In genomic region chr5:68251386-68251785, GRCh38 we compare ENCODE assay signal across 8 cellular contexts. TPM values are rescaled to one million over a fixed set of nuclear protein-coding genes. Genes with fewer than 3 reads are reported as not detected.
A peak's percentile ranks its signal among the peaks of the same experiment; 100 is the strongest.
DNase-seq lines count a peak whose midpoint lies in the region; ATAC-seq and TF ChIP-seq lines count a peak whose summit lies in the region.

No MANE protein-coding gene starts in this region.

- no peak overlapping the region for H3K4ac ChIP-seq in H9 (ENCODE audit: low read depth, low read length)

- H3K4me3 Mint-ChIP-seq in activated CD4-positive, alpha-beta memory T cell treated with anti-CD3 and anti-CD28 coated beads for 36 hours: no peak overlapping the region
- H3K4me3 Mint-ChIP-seq in H9: no peak overlapping the region

- H3K4me1 ChIP-seq in DND-41 (ENCODE audit: insufficient read depth, low read length): peaks cover 85% of the 10 kb centered on the region
- H3K4me1 ChIP-seq in esophagus squamous epithelium: peaks cover 37 to 99% (median 38%) of the 10 kb centered on the region in 3 donors
- peaks cover 11% of the 10 kb centered on the region; the same call in 1 of the 2 replicates for H3K4me1 ChIP-seq in H9 (ENCODE audit: insufficient read depth, low read length)

- H3K23ac ChIP-seq in H9 (ENCODE audit: insufficient read length, low read depth, low read length): no peak overlapping the region

- H2BK5ac ChIP-seq in H9 (ENCODE audit: insufficient read length, low read length): no peak overlapping the region

- H4K5ac ChIP-seq in H9 (ENCODE audit: insufficient read length, low read depth, low read length): no peak overlapping the region

- H3K27ac Mint-ChIP-seq in activated CD4-positive, alpha-beta memory T cell treated with anti-CD3 and anti-CD28 coated beads for 36 hours: peak overlapping the region; percentile 85
- H3K27ac Mint-ChIP-seq in H9: no peak overlapping the region

- ATAC-seq in DND-41 (ENCODE audit: insufficient read depth, low read depth): peak; percentile 56
- no peak for ATAC-seq in HG03039 (IDR thresholded peaks at IDR 0.05; ENCODE audit: unreplicated experiment)

- peaks cover 13% of the 10 kb centered on the region; the same call in 1 of the 2 replicates for H4K20me1 ChIP-seq in DND-41 (ENCODE audit: insufficient read depth, low read length)
- H4K20me1 ChIP-seq in H9 (ENCODE audit: control insufficient read depth, insufficient read depth, insufficient read length): no peaks in the 10 kb centered on the region

- H2BK15ac ChIP-seq in H9 (ENCODE audit: low read depth, low read length): no peak overlapping the region

- H3K36me3 Mint-ChIP-seq in activated CD4-positive, alpha-beta memory T cell treated with anti-CD3 and anti-CD28 coated beads for 36 hours: no peaks in the 10 kb centered on the region
- H3K36me3 Mint-ChIP-seq in H9 (ENCODE audit: insufficient read depth in 1 of 3, low read depth in 3 of 3): no peaks in the 10 kb centered on the region

- H2BK120ac ChIP-seq in H9 (ENCODE audit: low read depth, low read length, poor library complexity, severe bottlenecking): no peak overlapping the region

- CTCF ChIA-PET in activated CD4-positive, alpha-beta memory T cell treated with anti-CD3 and anti-CD28 coated beads for 36 hours (lab: Charles Lee): interaction anchor here (0.7 to 5.5 kb wide), 3 partner anchors 20 to 1005 kb away, joined by 3 to 52 read pairs (median 24); no protein-coding TSS in a partner anchor

- TF ChIP-seq CTCF in DND-41 (IDR thresholded peaks at IDR 0.05; ENCODE audit: borderline replicate concordance, extremely low read depth, low read length, poor library complexity, severe bottlenecking): no peak
- TF ChIP-seq CTCF in esophagus squamous epithelium (IDR thresholded peaks at IDR 0.05): no peak
- TF ChIP-seq CTCF in H9 (conservative IDR thresholded peaks at IDR 0.05): no peak

- no peaks in the 10 kb centered on the region for H3K23me2 ChIP-seq in H9 (ENCODE audit: insufficient read length, low read depth, low read length, poor library complexity, severe bottlenecking)

- no peaks in the 10 kb centered on the region for H3K79me1 ChIP-seq in H9 (ENCODE audit: insufficient read depth, low read depth, low read length, poor library complexity, severe bottlenecking)

- H3K4me3 ChIP-seq in DND-41 (ENCODE audit: low read depth in 1 of 2, low read length in 2 of 2): no peak overlapping the region
- H3K4me3 ChIP-seq in esophagus squamous epithelium: peak overlapping the region in 1 of 4 donors; percentile 43

- H2AK5ac ChIP-seq in H9 (ENCODE audit: insufficient read length, low read length): no peak overlapping the region

- H3K9me3 ChIP-seq in DND-41 (ENCODE audit: insufficient read depth, low read length, severe bottlenecking) (no peaks in the 10 kb centered on the region), esophagus squamous epithelium (no peaks in the 10 kb centered on the region), H9 (ENCODE audit: control insufficient read depth, low read depth, low read length) (no peaks in the 10 kb centered on the region)

- WGBS in esophagus squamous epithelium, 2 donors: 14 to 19% methylated on average over 4 of the region's 4 CpGs
- WGBS in H9 (ENCODE audit: extremely low coverage, insufficient read length, low lambda C conversion rate): no CpG with 5 or more reads among the region's 4 CpGs

- no peak overlapping the region for H2BK12ac ChIP-seq in H9 (ENCODE audit: insufficient read length, low read depth, low read length)

- peak overlapping the region; percentile 81 for H3K27ac ChIP-seq in DND-41 (ENCODE audit: low read length)
- H3K27ac ChIP-seq in esophagus squamous epithelium: peak overlapping the region; percentile 56 to 86 (median 80)
- H3K27ac ChIP-seq in H9 (ENCODE audit: insufficient read length, low read depth, low read length): no peak overlapping the region

- intact Hi-C loops in activated CD4-positive, alpha-beta memory T cell treated with anti-CD3 and anti-CD28 coated beads for 36 hours (cut with micrococcal nuclease): loop anchor here (1.0 to 10.0 kb wide), 5 partner anchors 12 to 1087 kb away; partner anchors contain the start of gene PIK3R1
- intact Hi-C loops in esophagus squamous epithelium (cut with DNase I): no loop called here

- H3K4me2 ChIP-seq in DND-41 (ENCODE audit: insufficient read depth, low read length): peak overlapping the region; percentile 46
- H3K4me2 ChIP-seq in H9 (ENCODE audit: insufficient read depth, insufficient read length, low read length): no peak overlapping the region

- H3K4me1 Mint-ChIP-seq in activated CD4-positive, alpha-beta memory T cell treated with anti-CD3 and anti-CD28 coated beads for 36 hours (ENCODE audit: low read depth): peaks cover 85% of the 10 kb centered on the region
- peaks cover 33 to 38% of the 10 kb centered on the region in 2 experiments for H3K4me1 Mint-ChIP-seq in H9

- H3K9ac ChIP-seq in DND-41 (ENCODE audit: low read depth, low read length): peak overlapping the region; percentile 33
- no peak overlapping the region for H3K9ac ChIP-seq in H9 (ENCODE audit: extremely low read depth, insufficient read length, low read length)

- H3K27me3 Mint-ChIP-seq in activated CD4-positive, alpha-beta memory T cell treated with anti-CD3 and anti-CD28 coated beads for 36 hours: no peaks in the 10 kb centered on the region
- no peaks in the 10 kb centered on the region for H3K27me3 Mint-ChIP-seq in H9 (ENCODE audit: low read depth)

- no peak for TF ChIP-seq POLR2A in esophagus squamous epithelium (IDR thresholded peaks at IDR 0.05)

- H3K27me3 ChIP-seq in DND-41 (ENCODE audit: insufficient read depth, low read length, poor library complexity): no peaks in the 10 kb centered on the region
- H3K27me3 ChIP-seq in esophagus squamous epithelium: no peaks in the 10 kb centered on the region
- no peaks in the 10 kb centered on the region for H3K27me3 ChIP-seq in H9 (ENCODE audit: insufficient read depth, low read length)

- no peak overlapping the region for H3K14ac ChIP-seq in H9 (ENCODE audit: insufficient read depth, low read length)

- H3K9me3 Mint-ChIP-seq in activated CD4-positive, alpha-beta memory T cell treated with anti-CD3 and anti-CD28 coated beads for 36 hours: no peaks in the 10 kb centered on the region
- no peaks in the 10 kb centered on the region for H3K9me3 Mint-ChIP-seq in H9

- H3K56ac ChIP-seq in H9 (ENCODE audit: insufficient read length, low read depth, low read length): no peak overlapping the region

- peak; percentile 75 for DNase-seq in DND-41
- DNase-seq in activated CD4-positive, alpha-beta memory T cell treated with anti-CD3 and anti-CD28 coated beads for 36 hours: peak; percentile 84
- DNase-seq in esophagus squamous epithelium (lab: John Stamatoyannopoulos, UW): no peak
- peak; percentile 59 for DNase-seq in stimulated activated CD4-positive, alpha-beta T cell treated with anti-CD3 and anti-CD28 coated beads, Interleukin-1b, Interleukin-23, amount 100 ng/mL, for 48 hours
- no peak for DNase-seq in DMS 273 (lab: John Stamatoyannopoulos, UW; ENCODE audit: unreplicated experiment)
- no peak for DNase-seq in H9
- DNase-seq in kidney tubule cell (ENCODE audit: low spot score): no peak

- H2AFZ ChIP-seq in DND-41 (ENCODE audit: low read depth, low read length) (no peak overlapping the region), H9 (ENCODE audit: low read length) (no peak overlapping the region)

- H2BK20ac ChIP-seq in H9 (ENCODE audit: low read depth, low read length, poor library complexity, severe bottlenecking): no peak overlapping the region

- no peak overlapping the region for H3T11ph ChIP-seq in H9 (ENCODE audit: low read length)

- no peak overlapping the region for H4K8ac ChIP-seq in H9 (replicated peaks; ENCODE audit: insufficient read length, low read depth, low read length)

- H4K91ac ChIP-seq in H9 (ENCODE audit: insufficient read length, low read depth, low read length): no peak overlapping the region

- peaks cover 90% of the 10 kb centered on the region for H3K79me2 ChIP-seq in DND-41 (ENCODE audit: insufficient read depth, low read length)
- no peaks in the 10 kb centered on the region for H3K79me2 ChIP-seq in H9 (ENCODE audit: insufficient read depth, low read length)

- POLR2A ChIA-PET in activated CD4-positive, alpha-beta memory T cell treated with anti-CD3 and anti-CD28 coated beads for 36 hours (lab: Charles Lee): interaction anchor here (1.5 to 5.5 kb wide), 2 partner anchors 17 to 36 kb away, joined by 4 to 35 read pairs; partner anchors contain the start of gene PIK3R1

- H3K36me3 ChIP-seq in DND-41 (ENCODE audit: insufficient read depth, low read length) (no peaks in the 10 kb centered on the region), esophagus squamous epithelium (no peaks in the 10 kb centered on the region)

- no peak overlapping the region for H3K18ac ChIP-seq in H9 (ENCODE audit: insufficient read length, low read depth, low read length)

RNA-seq across cellular contexts. Expression of gene PIK3R1, which starts 35.8 kb away (rescaled TPM):
- total RNA-seq in activated CD4-positive, alpha-beta memory T cell treated with anti-CD3 and anti-CD28 coated beads for 36 hours: 10 to 100 TPM; 35.3 to 40.9 TPM
- total RNA-seq in esophagus squamous epithelium (100 to 1,000 TPM in 1 of 4 donors, 10 to 100 TPM in 3; 15.9 to 114 (median 40.8) TPM), H9 (2021) (10.6 and 11.3 TPM in 2 replicates)

Comparison
In these comparisons a context has a peak if more than half of its experiments do, and no peak if none do; other contexts are left out.
1. DNase-seq: peak in DND-41 (single experiment), activated CD4-positive, alpha-beta memory T cell treated with anti-CD3 and anti-CD28 coated beads for 36 hours (single experiment) and stimulated activated CD4-positive, alpha-beta T cell treated with anti-CD3 and anti-CD28 coated beads, Interleukin-1b, Interleukin-23, amount 100 ng/mL, for 48 hours (single experiment); none in esophagus squamous epithelium (single experiment), DMS 273 (single experiment), H9 (single experiment) and kidney tubule cell (single experiment).